8 cellular contexts compared by ENCODE assay signal in genomic region chr19:6736917-6737283, GRCh38. TPM values are rescaled to one million over a fixed set of nuclear protein-coding genes. Genes with fewer than 3 reads are reported as not detected.
A peak's percentile ranks its signal among the peaks of the same experiment; 100 is the strongest.
DNase-seq lines count a peak whose midpoint lies in the region; ATAC-seq and TF ChIP-seq lines count a peak whose summit lies in the region.

No MANE protein-coding gene starts in this region.

- H3K4me3 ChIP-seq in BJ (ENCODE audit: low read depth, low read length) (peak overlapping the region; percentile 84), coronary artery (peak overlapping the region; percentile 96)
- peak overlapping the region; percentile 87 for H3K4me3 ChIP-seq in naive thymus-derived CD4-positive, alpha-beta T cell (ENCODE audit: low read length)

- no peak for DNase-seq in BJ (ENCODE audit: low read depth)
- peak; percentile 66 for DNase-seq in M059J (ENCODE audit: low read depth)
- no peak for DNase-seq in coronary artery (ENCODE audit: low spot score)
- no peak for DNase-seq in naive thymus-derived CD4-positive, alpha-beta T cell
- DNase-seq in superior temporal gyrus (ENCODE audit: extremely low spot score): no peak
- no peak for DNase-seq in activated gamma-delta T cell treated with Interleukin-2 at 50 U/mL for 16 hours
- no peak for DNase-seq in NCI-H748 treated with DMSO at 0.1 percent for 48 hours (lab: John Stamatoyannopoulos, UW)

- TF ChIP-seq CTCF in BJ (IDR thresholded peaks at IDR 0.05; ENCODE audit: insufficient read depth, low read depth, low read length) (no peak), coronary artery (IDR thresholded peaks at IDR 0.05) (no peak)

- peak overlapping the region; percentile 89 to 98 (median 96) for H3K4me3 Mint-ChIP-seq in naive thymus-derived CD4-positive, alpha-beta T cell

- H3K27ac Mint-ChIP-seq in naive thymus-derived CD4-positive, alpha-beta T cell: peak overlapping the region; percentile 90 to 99 (median 95)

- peaks cover 10% of the 10 kb centered on the region for H3K36me3 ChIP-seq in BJ (ENCODE audit: control insufficient read depth, insufficient read depth, low read length)
- H3K36me3 ChIP-seq in naive thymus-derived CD4-positive, alpha-beta T cell (ENCODE audit: control insufficient read depth in 2 of 3, insufficient read depth in 3 of 3, low read length in 3 of 3): peaks cover 0 to 25% (median 4%) of the 10 kb centered on the region in 3 experiments

- no peaks in the 10 kb centered on the region for H3K27me3 ChIP-seq in BJ (ENCODE audit: control insufficient read depth, insufficient read depth, low read length)
- H3K27me3 ChIP-seq in naive thymus-derived CD4-positive, alpha-beta T cell (ENCODE audit: control insufficient read depth in 2 of 2, insufficient read depth in 2 of 2, low read length in 2 of 2): no peaks in the 10 kb centered on the region

- peaks cover 24 to 41% (median 37%) of the 10 kb centered on the region in 7 donors for H3K4me1 Mint-ChIP-seq in naive thymus-derived CD4-positive, alpha-beta T cell

- H3K9me3 Mint-ChIP-seq in naive thymus-derived CD4-positive, alpha-beta T cell: no peaks in the 10 kb centered on the region

- CTCF ChIA-PET in BJ (lab: Yijun Ruan, JAX): interaction anchor here (0.8 to 6.6 kb wide), 12 partner anchors 9 to 219 kb away, joined by 3 to 51 read pairs (median 4); partner anchors contain the start of gene C3
- CTCF ChIA-PET in naive thymus-derived CD4-positive, alpha-beta T cell (lab: Charles Lee): interaction anchor here (0.9 to 2.9 kb wide), 8 partner anchors 10 to 327 kb away, joined by 3 to 64 read pairs (median 3); no protein-coding TSS in a partner anchor

- peaks cover 31 to 32% of the 10 kb centered on the region in 2 donors for H3K4me1 ChIP-seq in naive thymus-derived CD4-positive, alpha-beta T cell (ENCODE audit: control insufficient read depth in 2 of 2, insufficient read depth in 2 of 2, low read length in 2 of 2)

- peaks cover 0 to 18% (median 5%) of the 10 kb centered on the region in 5 donors for H3K36me3 Mint-ChIP-seq in naive thymus-derived CD4-positive, alpha-beta T cell

- peaks cover 0 to 3% (median 0%) of the 10 kb centered on the region in 5 donors for H3K27me3 Mint-ChIP-seq in naive thymus-derived CD4-positive, alpha-beta T cell

- H3K27ac ChIP-seq in coronary artery: peak overlapping the region; percentile 97 to 99
- H3K27ac ChIP-seq in naive thymus-derived CD4-positive, alpha-beta T cell (ENCODE audit: low read depth, low read length): peak overlapping the region; percentile 86

- no peaks in the 10 kb centered on the region for H3K9me3 ChIP-seq in naive thymus-derived CD4-positive, alpha-beta T cell (ENCODE audit: control insufficient read depth in 2 of 3, low read length in 3 of 3)

- POLR2A ChIA-PET in BJ (lab: Charles Lee): interaction anchor here (0.5 to 0.6 kb wide), 2 partner anchors 527 to 1183 kb away, joined by 5 to 6 read pairs; partner anchors contain the start of gene SNAPC2
- POLR2A ChIA-PET in naive thymus-derived CD4-positive, alpha-beta T cell (lab: Charles Lee): interaction anchor here (0.7 to 3.1 kb wide), 8 partner anchors 29 to 333 kb away, joined by 3 to 35 read pairs (median 6); partner anchors contain the start of genes SH2D3A, VAV1 and ZNF557

- ATAC-seq in naive thymus-derived CD4-positive, alpha-beta T cell: no peak
- ATAC-seq in HG02852 (IDR thresholded peaks at IDR 0.05; ENCODE audit: unreplicated experiment): no peak

- intact Hi-C loops in naive thymus-derived CD4-positive, alpha-beta T cell (cut with micrococcal nuclease): loop anchor here (1.0 to 10.0 kb wide), 29 partner anchors 30 to 1090 kb away; partner anchors contain the start of genes ALKBH7 (in 2 of the 2), VMAC (in 2 of the 2), ARHGEF18 (in 1 of the 2) and CD70 (in 1 of the 2)

RNA-seq across cellular contexts. Expression of gene GPR108, which starts 0.5 kb away (rescaled TPM):
- polyA plus RNA-seq in BJ (2011; rRNA removed): 56.1 and 71.4 TPM in 2 replicates
- polyA minus RNA-seq in BJ (2011; rRNA and poly(A)+ RNA removed): 35.3 and 67.2 TPM in 2 replicates
- 45.9 and 54.7 TPM in 2 replicates for total RNA-seq in M059J (2014; rRNA removed; shearing (Covaris generic))
- total RNA-seq in naive thymus-derived CD4-positive, alpha-beta T cell: 10 to 100 TPM; 36.1 to 81.6 (median 61.9) TPM
- 10 to 100 TPM; 70.6 to 96.5 TPM for polyA plus RNA-seq in naive thymus-derived CD4-positive, alpha-beta T cell

RNA-seq across cellular contexts. Expression of gene TRIP10, which starts 2.6 kb away (rescaled TPM):
- 42.1 and 51.5 TPM in 2 replicates for polyA plus RNA-seq in BJ (2011; rRNA removed)
- polyA minus RNA-seq in BJ (2011; rRNA and poly(A)+ RNA removed): 21.6 and 27.7 TPM in 2 replicates
- 21.5 and 34.3 TPM in 2 replicates for total RNA-seq in M059J (2014; rRNA removed; shearing (Covaris generic))
- 10 to 100 TPM in 1 of 5 experiments, 1 to 10 TPM in 4; 2.9 to 17.4 (median 5.4) TPM for total RNA-seq in naive thymus-derived CD4-positive, alpha-beta T cell
- polyA plus RNA-seq in naive thymus-derived CD4-positive, alpha-beta T cell: 1 to 10 TPM in 1 of 2 donors, under 1 TPM in 1; 0.74 to 1.8 TPM

RNA-seq across cellular contexts. Expression of gene C3, which starts 16.4 kb away (rescaled TPM):
- 10.0 and 14.7 TPM in 2 replicates for polyA plus RNA-seq in BJ (2011; rRNA removed)
- 6.3 TPM in 2 replicates for polyA minus RNA-seq in BJ (2011; rRNA and poly(A)+ RNA removed)
- 4.0 and 5.2 TPM in 2 replicates for total RNA-seq in M059J (2014; rRNA removed; shearing (Covaris generic))
- total RNA-seq in naive thymus-derived CD4-positive, alpha-beta T cell: 1 to 10 TPM in 3 of 5 experiments, under 1 TPM in 2; 0.57 to 3.7 (median 1.8) TPM
- polyA plus RNA-seq in naive thymus-derived CD4-positive, alpha-beta T cell: not detected

RNA-seq across cellular contexts. Expression of gene SH2D3A, which starts 30.3 kb away (rescaled TPM):
- polyA plus RNA-seq in BJ (2011; rRNA removed): 0.07 TPM in 1 of 2 replicates, not detected in the other
- polyA minus RNA-seq in BJ (2011; rRNA and poly(A)+ RNA removed): not detected in 2 replicates
- total RNA-seq in M059J (2014; rRNA removed; shearing (Covaris generic)): not detected in 2 replicates
- total RNA-seq in naive thymus-derived CD4-positive, alpha-beta T cell: 10 to 100 TPM; 27.9 to 64.7 (median 57.4) TPM
- 10 to 100 TPM; 35.2 to 60.4 TPM for polyA plus RNA-seq in naive thymus-derived CD4-positive, alpha-beta T cell

RNA-seq across cellular contexts. Expression of gene VAV1, which starts 35.6 kb away (rescaled TPM):
- not detected in 2 replicates for polyA plus RNA-seq in BJ (2011; rRNA removed)
- not detected in 2 replicates for polyA minus RNA-seq in BJ (2011; rRNA and poly(A)+ RNA removed)
- not detected in 2 replicates for total RNA-seq in M059J (2014; rRNA removed; shearing (Covaris generic))
- 100 to 1,000 TPM in 3 of 5 experiments, 10 to 100 TPM in 2; 90.5 to 132 (median 115) TPM for total RNA-seq in naive thymus-derived CD4-positive, alpha-beta T cell
- 10 to 100 TPM; 26.2 to 41.4 TPM for polyA plus RNA-seq in naive thymus-derived CD4-positive, alpha-beta T cell
